ENCODE assay signal across 1 cellular context in the genomic region with DNA sequence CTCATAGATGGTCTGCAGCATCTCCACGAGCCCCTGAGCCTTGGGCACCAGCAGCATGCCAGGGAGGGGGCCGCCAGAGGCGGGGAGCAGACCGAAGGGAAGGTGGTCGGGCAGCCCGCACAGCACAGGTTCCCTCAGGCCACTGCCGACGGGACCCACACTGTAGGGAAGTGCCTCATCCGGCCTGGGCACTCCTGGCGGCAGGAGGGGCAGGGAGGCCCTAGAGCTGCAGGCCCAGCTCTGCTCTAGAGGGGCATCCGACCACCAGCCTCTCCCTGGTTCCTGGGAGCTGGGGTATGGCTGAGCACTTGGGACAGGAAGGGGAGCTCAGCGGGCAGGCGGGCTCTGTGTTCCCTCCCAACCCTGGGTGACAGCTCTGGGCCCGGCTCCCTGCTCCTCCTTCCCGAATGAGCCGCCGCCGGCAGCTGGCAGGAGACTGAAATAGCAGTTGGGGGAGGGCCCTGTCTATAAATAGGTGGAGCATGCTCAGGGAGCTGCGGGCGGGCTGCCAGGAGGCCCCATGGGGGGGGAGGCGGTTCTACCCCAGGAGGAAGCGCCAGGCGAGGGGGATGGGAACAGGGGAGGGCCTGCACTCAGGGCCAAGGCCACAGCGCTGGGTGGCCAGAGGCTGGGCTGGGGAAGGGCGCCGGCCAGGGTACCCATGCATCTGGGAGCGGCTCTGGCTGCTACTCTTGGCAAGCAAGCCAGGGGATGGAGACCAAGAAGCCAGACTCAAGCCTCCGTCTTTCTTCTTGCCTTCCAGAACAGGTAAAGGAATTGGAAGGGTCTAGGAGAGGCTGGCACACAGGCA.
A peak's percentile ranks its signal among the peaks of the same experiment; 100 is the strongest.
TF ChIP-seq lines count a peak whose summit lies in the region.

No MANE protein-coding gene starts in this region.

TF ChIP-seq in HepG2, 621 proteins besides CTCF, POLR2A, EP300 and RAD21 (continued from another document and continues in another):
- peak; percentile 98 for TF ChIP-seq ZFP90 (CRISPR knock-in tag; IDR thresholded peaks at IDR 0.05; ENCODE audit: borderline replicate concordance)
- TF ChIP-seq TBP (CRISPR knock-in tag; IDR thresholded peaks at IDR 0.05), result no peak
- peak; percentile 97 for TF ChIP-seq ZMAT3 (CRISPR knock-in tag; conservative IDR thresholded peaks at IDR 0.05)
- peak; percentile 32; the same call in 1 of the 2 replicates for TF ChIP-seq ZNF44 (CRISPR knock-in tag; IDR thresholded peaks at IDR 0.05)
- TF ChIP-seq, protein P1, sequence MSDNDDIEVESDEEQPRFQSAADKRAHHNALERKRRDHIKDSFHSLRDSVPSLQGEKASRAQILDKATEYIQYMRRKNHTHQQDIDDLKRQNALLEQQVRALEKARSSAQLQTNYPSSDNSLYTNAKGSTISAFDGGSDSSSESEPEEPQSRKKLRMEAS (IDR thresholded peaks at IDR 0.05), result peak; percentile 89
- TF ChIP-seq, protein P2, sequence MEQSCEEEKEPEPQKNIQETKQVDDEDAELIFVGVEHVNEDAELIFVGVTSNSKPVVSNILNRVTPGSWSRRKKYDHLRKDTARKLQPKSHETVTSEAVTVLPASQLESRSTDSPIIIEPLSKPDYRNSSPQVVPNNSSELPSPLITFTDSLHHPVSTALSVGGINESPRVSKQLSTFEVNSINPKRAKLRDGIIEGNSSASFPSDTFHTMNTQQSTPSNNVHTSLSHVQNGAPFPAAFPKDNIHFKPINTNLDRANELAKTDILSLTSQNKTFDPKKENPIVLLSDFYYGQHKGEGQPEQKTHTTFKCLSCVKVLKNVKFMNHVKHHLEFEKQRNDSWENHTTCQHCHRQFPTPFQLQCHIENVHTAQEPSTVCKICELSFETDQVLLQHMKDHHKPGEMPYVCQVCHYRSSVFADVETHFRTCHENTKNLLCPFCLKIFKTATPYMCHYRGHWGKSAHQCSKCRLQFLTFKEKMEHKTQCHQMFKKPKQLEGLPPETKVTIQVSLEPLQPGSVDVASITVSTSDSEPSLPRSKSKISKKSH (CRISPR knock-in tag; IDR thresholded peaks at IDR 0.05; ENCODE audit: borderline replicate concordance), result peak; percentile 95
- peak; percentile 86 for TF ChIP-seq DNMT1 (CRISPR knock-in tag; IDR thresholded peaks at IDR 0.05)
- TF ChIP-seq CCDC6 (CRISPR knock-in tag; IDR thresholded peaks at IDR 0.05), result peak; percentile 87; the same call in 1 of the 2 replicates
- peak; percentile 88 for TF ChIP-seq SP4 (CRISPR knock-in tag; IDR thresholded peaks at IDR 0.05)
- peak; percentile 96 for TF ChIP-seq MED1 (CRISPR knock-in tag; IDR thresholded peaks at IDR 0.05)
- TF ChIP-seq, protein P3, sequence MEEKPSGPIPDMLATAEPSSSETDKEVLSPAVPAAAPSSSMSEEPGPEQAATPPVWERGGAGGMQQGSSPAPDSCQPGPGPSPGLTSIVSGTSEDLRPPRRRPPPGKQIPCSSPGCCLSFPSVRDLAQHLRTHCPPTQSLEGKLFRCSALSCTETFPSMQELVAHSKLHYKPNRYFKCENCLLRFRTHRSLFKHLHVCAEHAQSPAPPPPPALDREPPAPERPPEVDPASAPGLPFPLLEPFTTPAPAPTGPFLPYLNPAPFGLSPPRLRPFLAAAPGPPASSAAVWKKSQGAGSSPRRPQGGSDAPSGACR (CRISPR knock-in tag; IDR thresholded peaks at IDR 0.05), result peak; percentile 97
- TF ChIP-seq HNRNPH1 (optimal IDR thresholded peaks at IDR 0.05; ENCODE audit: low read depth, low read length), result peak; percentile 79
- TF ChIP-seq, protein P4, sequence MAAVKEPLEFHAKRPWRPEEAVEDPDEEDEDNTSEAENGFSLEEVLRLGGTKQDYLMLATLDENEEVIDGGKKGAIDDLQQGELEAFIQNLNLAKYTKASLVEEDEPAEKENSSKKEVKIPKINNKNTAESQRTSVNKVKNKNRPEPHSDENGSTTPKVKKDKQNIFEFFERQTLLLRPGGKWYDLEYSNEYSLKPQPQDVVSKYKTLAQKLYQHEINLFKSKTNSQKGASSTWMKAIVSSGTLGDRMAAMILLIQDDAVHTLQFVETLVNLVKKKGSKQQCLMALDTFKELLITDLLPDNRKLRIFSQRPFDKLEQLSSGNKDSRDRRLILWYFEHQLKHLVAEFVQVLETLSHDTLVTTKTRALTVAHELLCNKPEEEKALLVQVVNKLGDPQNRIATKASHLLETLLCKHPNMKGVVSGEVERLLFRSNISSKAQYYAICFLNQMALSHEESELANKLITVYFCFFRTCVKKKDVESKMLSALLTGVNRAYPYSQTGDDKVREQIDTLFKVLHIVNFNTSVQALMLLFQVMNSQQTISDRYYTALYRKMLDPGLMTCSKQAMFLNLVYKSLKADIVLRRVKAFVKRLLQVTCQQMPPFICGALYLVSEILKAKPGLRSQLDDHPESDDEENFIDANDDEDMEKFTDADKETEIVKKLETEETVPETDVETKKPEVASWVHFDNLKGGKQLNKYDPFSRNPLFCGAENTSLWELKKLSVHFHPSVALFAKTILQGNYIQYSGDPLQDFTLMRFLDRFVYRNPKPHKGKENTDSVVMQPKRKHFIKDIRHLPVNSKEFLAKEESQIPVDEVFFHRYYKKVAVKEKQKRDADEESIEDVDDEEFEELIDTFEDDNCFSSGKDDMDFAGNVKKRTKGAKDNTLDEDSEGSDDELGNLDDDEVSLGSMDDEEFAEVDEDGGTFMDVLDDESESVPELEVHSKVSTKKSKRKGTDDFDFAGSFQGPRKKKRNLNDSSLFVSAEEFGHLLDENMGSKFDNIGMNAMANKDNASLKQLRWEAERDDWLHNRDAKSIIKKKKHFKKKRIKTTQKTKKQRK (IDR thresholded peaks at IDR 0.05; ENCODE audit: low read length), result no peak
- TF ChIP-seq KLF16 (CRISPR knock-in tag; IDR thresholded peaks at IDR 0.05), result peak in 1 of 2 experiments; percentile 83; a peak in 2 of 4 replicates
- TF ChIP-seq HOXA3 (CRISPR knock-in tag; IDR thresholded peaks at IDR 0.05), result peak; percentile 91
- TF ChIP-seq, protein P5, sequence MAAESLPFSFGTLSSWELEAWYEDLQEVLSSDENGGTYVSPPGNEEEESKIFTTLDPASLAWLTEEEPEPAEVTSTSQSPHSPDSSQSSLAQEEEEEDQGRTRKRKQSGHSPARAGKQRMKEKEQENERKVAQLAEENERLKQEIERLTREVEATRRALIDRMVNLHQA (CRISPR knock-in tag; IDR thresholded peaks at IDR 0.05), result no peak
- TF ChIP-seq RFX1 (IDR thresholded peaks at IDR 0.05), result no peak
- no peak; the same call in none of the 2 replicates for TF ChIP-seq ISL2 (CRISPR knock-in tag; IDR thresholded peaks at IDR 0.05)
- peak; percentile 91 for TF ChIP-seq GATAD2A (CRISPR knock-in tag; IDR thresholded peaks at IDR 0.05)
- TF ChIP-seq ERF (CRISPR knock-in tag; IDR thresholded peaks at IDR 0.05), result peak; percentile 97
- TF ChIP-seq HNF4G (IDR thresholded peaks at IDR 0.05; ENCODE audit: borderline replicate concordance, low read depth, low read length), result peak; percentile 94
- TF ChIP-seq HNF4G (CRISPR knock-in tag; IDR thresholded peaks at IDR 0.05; ENCODE audit: borderline replicate concordance, low read depth), result peak; percentile 93
- TF ChIP-seq PHF5A (CRISPR knock-in tag; IDR thresholded peaks at IDR 0.05; ENCODE audit: low read depth, unreplicated experiment), result peak; percentile 94
- TF ChIP-seq ZIK1 (CRISPR knock-in tag; IDR thresholded peaks at IDR 0.05; ENCODE audit: borderline replicate concordance, low read depth), result peak; percentile 92
- TF ChIP-seq, protein P6, sequence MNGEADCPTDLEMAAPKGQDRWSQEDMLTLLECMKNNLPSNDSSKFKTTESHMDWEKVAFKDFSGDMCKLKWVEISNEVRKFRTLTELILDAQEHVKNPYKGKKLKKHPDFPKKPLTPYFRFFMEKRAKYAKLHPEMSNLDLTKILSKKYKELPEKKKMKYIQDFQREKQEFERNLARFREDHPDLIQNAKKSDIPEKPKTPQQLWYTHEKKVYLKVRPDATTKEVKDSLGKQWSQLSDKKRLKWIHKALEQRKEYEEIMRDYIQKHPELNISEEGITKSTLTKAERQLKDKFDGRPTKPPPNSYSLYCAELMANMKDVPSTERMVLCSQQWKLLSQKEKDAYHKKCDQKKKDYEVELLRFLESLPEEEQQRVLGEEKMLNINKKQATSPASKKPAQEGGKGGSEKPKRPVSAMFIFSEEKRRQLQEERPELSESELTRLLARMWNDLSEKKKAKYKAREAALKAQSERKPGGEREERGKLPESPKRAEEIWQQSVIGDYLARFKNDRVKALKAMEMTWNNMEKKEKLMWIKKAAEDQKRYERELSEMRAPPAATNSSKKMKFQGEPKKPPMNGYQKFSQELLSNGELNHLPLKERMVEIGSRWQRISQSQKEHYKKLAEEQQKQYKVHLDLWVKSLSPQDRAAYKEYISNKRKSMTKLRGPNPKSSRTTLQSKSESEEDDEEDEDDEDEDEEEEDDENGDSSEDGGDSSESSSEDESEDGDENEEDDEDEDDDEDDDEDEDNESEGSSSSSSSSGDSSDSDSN (CRISPR knock-in tag; IDR thresholded peaks at IDR 0.05), result peak; percentile 97
- TF ChIP-seq ZFAT (CRISPR knock-in tag; conservative IDR thresholded peaks at IDR 0.05), result no peak
- peak; percentile 73 for TF ChIP-seq TAF15 (IDR thresholded peaks at IDR 0.05; ENCODE audit: low read depth, low read length, poor library complexity, severe bottlenecking)
- peak; percentile 50; the same call in 1 of the 2 replicates for TF ChIP-seq RELA (CRISPR knock-in tag; IDR thresholded peaks at IDR 0.05)
- TF ChIP-seq, protein P7, sequence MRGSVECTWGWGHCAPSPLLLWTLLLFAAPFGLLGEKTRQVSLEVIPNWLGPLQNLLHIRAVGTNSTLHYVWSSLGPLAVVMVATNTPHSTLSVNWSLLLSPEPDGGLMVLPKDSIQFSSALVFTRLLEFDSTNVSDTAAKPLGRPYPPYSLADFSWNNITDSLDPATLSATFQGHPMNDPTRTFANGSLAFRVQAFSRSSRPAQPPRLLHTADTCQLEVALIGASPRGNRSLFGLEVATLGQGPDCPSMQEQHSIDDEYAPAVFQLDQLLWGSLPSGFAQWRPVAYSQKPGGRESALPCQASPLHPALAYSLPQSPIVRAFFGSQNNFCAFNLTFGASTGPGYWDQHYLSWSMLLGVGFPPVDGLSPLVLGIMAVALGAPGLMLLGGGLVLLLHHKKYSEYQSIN (CRISPR knock-in tag; IDR thresholded peaks at IDR 0.05; ENCODE audit: borderline replicate concordance), result no peak
- TF ChIP-seq, protein P8, sequence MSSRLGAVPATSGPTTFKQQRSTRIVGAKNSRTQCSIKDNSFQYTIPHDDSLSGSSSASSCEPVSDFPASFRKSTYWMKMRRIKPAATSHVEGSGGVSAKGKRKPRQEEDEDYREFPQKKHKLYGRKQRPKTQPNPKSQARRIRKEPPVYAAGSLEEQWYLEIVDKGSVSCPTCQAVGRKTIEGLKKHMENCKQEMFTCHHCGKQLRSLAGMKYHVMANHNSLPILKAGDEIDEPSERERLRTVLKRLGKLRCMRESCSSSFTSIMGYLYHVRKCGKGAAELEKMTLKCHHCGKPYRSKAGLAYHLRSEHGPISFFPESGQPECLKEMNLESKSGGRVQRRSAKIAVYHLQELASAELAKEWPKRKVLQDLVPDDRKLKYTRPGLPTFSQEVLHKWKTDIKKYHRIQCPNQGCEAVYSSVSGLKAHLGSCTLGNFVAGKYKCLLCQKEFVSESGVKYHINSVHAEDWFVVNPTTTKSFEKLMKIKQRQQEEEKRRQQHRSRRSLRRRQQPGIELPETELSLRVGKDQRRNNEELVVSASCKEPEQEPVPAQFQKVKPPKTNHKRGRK (CRISPR knock-in tag; IDR thresholded peaks at IDR 0.05), result peak; percentile 81; the same call in 1 of the 2 replicates
- TF ChIP-seq, protein P9, sequence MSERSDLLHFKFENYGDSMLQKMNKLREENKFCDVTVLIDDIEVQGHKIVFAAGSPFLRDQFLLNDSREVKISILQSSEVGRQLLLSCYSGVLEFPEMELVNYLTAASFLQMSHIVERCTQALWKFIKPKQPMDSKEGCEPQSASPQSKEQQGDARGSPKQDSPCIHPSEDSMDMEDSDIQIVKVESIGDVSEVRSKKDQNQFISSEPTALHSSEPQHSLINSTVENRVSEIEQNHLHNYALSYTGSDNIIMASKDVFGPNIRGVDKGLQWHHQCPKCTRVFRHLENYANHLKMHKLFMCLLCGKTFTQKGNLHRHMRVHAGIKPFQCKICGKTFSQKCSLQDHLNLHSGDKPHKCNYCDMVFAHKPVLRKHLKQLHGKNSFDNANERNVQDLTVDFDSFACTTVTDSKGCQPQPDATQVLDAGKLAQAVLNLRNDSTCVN (CRISPR knock-in tag; IDR thresholded peaks at IDR 0.05; ENCODE audit: borderline replicate concordance), result no peak; the same call in 1 of the 2 replicates
- TF ChIP-seq, protein P10, sequence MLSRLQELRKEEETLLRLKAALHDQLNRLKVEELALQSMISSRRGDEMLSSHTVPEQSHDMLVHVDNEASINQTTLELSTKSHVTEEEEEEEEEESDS (CRISPR knock-in tag; IDR thresholded peaks at IDR 0.05; ENCODE audit: borderline replicate concordance), result peak; percentile 81; the same call in 1 of the 2 replicates
- peak; percentile 99 for TF ChIP-seq ZNF605 (CRISPR knock-in tag; IDR thresholded peaks at IDR 0.05)
- peak; percentile 43; the same call in 1 of the 2 replicates for TF ChIP-seq SMC3 (IDR thresholded peaks at IDR 0.05; ENCODE audit: low read length)
- peak; percentile 41; the same call in 1 of the 2 replicates for TF ChIP-seq ZBTB7A (CRISPR knock-in tag; IDR thresholded peaks at IDR 0.05)
- TF ChIP-seq PHF8 (CRISPR knock-in tag; IDR thresholded peaks at IDR 0.05), result peak; percentile 73
- no peak for TF ChIP-seq MYNN (CRISPR knock-in tag; IDR thresholded peaks at IDR 0.05; ENCODE audit: low read depth)
- TF ChIP-seq, protein P11, sequence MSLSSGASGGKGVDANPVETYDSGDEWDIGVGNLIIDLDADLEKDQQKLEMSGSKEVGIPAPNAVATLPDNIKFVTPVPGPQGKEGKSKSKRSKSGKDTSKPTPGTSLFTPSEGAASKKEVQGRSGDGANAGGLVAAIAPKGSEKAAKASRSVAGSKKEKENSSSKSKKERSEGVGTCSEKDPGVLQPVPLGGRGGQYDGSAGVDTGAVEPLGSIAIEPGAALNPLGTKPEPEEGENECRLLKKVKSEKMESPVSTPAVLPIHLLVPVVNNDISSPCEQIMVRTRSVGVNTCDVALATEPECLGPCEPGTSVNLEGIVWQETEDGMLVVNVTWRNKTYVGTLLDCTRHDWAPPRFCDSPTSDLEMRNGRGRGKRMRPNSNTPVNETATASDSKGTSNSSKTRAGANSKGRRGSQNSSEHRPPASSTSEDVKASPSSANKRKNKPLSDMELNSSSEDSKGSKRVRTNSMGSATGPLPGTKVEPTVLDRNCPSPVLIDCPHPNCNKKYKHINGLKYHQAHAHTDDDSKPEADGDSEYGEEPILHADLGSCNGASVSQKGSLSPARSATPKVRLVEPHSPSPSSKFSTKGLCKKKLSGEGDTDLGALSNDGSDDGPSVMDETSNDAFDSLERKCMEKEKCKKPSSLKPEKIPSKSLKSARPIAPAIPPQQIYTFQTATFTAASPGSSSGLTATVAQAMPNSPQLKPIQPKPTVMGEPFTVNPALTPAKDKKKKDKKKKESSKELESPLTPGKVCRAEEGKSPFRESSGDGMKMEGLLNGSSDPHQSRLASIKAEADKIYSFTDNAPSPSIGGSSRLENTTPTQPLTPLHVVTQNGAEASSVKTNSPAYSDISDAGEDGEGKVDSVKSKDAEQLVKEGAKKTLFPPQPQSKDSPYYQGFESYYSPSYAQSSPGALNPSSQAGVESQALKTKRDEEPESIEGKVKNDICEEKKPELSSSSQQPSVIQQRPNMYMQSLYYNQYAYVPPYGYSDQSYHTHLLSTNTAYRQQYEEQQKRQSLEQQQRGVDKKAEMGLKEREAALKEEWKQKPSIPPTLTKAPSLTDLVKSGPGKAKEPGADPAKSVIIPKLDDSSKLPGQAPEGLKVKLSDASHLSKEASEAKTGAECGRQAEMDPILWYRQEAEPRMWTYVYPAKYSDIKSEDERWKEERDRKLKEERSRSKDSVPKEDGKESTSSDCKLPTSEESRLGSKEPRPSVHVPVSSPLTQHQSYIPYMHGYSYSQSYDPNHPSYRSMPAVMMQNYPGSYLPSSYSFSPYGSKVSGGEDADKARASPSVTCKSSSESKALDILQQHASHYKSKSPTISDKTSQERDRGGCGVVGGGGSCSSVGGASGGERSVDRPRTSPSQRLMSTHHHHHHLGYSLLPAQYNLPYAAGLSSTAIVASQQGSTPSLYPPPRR (CRISPR knock-in tag; IDR thresholded peaks at IDR 0.05; ENCODE audit: borderline replicate concordance), result peak; percentile 98
- TF ChIP-seq ZNF550 (CRISPR knock-in tag; IDR thresholded peaks at IDR 0.05; ENCODE audit: borderline replicate concordance), result 0 out of 2 replicates have a peak, but pooled peaks have one; percentile 49
